Comparison of ENCODE assay signal across 27 cellular contexts in the genomic region with DNA sequence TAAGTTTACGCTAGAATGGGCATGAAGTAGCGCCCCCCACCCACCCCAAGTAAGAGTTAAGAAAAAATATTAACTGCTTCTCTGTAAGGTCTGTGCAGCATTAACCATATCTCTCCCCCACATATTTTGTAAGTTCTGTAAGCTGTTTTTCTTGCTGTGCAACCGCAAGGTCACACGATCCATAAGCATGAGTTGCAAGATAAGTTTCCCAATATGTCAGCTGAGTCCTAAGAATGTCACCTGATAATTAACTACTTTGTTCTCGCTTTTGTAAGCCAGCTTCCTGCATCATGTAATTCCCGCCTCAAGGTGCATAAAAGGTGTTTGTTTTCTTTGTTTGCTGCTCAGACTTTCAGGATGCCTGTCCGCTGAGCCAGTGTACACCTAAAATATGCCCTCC.
DNase-seq lines count a peak whose midpoint lies in the region; ATAC-seq and TF ChIP-seq lines count a peak whose summit lies in the region.
"Had no signal": no experiment of that assay in that cellular context is flagged by ENCODE, and none has a peak within 500 bp of the region (broad histone marks: within the 10 kb centered on the region; RNA-seq: fewer than 3 reads in every experiment).

No MANE protein-coding gene starts in this region.

- no peak overlapping the region for H4K12ac ChIP-seq in trophoblast cell (ENCODE audit: low read depth, low read length)

- H3K36me3 ChIP-seq in trophoblast cell (ENCODE audit: control insufficient read depth in 1 of 2, insufficient read depth in 2 of 2, low read length in 2 of 2) (no peaks in the 10 kb centered on the region), PC-3 (ENCODE audit: low read depth, low read length) (no peaks in the 10 kb centered on the region), MM.1S (replicated peaks; ENCODE audit: insufficient read depth, low read length) (no peaks in the 10 kb centered on the region)
- H3K36me3 ChIP-seq: BE2C, transverse colon had no signal

- H3K79me1 ChIP-seq in trophoblast cell (ENCODE audit: low read length) = no peaks in the 10 kb centered on the region

- intact Hi-C loops in posterior cingulate gyrus (cut with DNase I) (no loop called here), PC-3 (cut with micrococcal nuclease) (no loop called here)

- H3K4me1 ChIP-seq in trophoblast cell (ENCODE audit: control insufficient read depth in 1 of 2, insufficient read depth in 2 of 2, low read length in 2 of 2) (no peaks in the 10 kb centered on the region), PC-3 (ENCODE audit: insufficient read depth, low read length) (no peaks in the 10 kb centered on the region), MM.1S (ENCODE audit: low read length) (no peaks in the 10 kb centered on the region)
- H3K4me1 ChIP-seq: BE2C had no signal

- H3F3A ChIP-seq in PC-3 (ENCODE audit: low read length, unreplicated experiment) = no peaks in the 10 kb centered on the region
- no peaks in the 10 kb centered on the region for H3F3A ChIP-seq in MM.1S (ENCODE audit: insufficient read depth, low read length)

- no peak overlapping the region for H3K14ac ChIP-seq in trophoblast cell (ENCODE audit: low read length)

- H4K8ac ChIP-seq in trophoblast cell (ENCODE audit: low read depth, low read length) = no peak overlapping the region

- H3K27ac ChIP-seq in trophoblast cell (ENCODE audit: low read depth, low read length) (no peak overlapping the region), PC-3 (ENCODE audit: low read length) (no peak overlapping the region), MM.1S (ENCODE audit: low read length) (no peak overlapping the region)
- H3K27ac ChIP-seq: transverse colon had no signal

- no peak overlapping the region for H3K23ac ChIP-seq in trophoblast cell (ENCODE audit: low read length)

- no peak overlapping the region for H2AK5ac ChIP-seq in trophoblast cell (ENCODE audit: low read length)

- DNase-seq in KBM-7 = peak; percentile 50
- DNase-seq in SK-MEL-5 (ENCODE audit: low read depth, low spot score) = peak; percentile 11
- DNase-seq in fibroblast of villous mesenchyme (ENCODE audit: low read depth) = peak; percentile 83
- DNase-seq in trophoblast cell = peak; percentile 48 to 85
- DNase-seq in posterior cingulate gyrus = no peak
- no peak for DNase-seq in PC-3
- no peak for DNase-seq in MM.1S
- DNase-seq: ACHN; activated B cell treated with CpG ODN at 0.5 μM for 24 hours; activated CD4-positive, alpha-beta T cell treated with anti-CD3 and anti-CD28 coated beads, Interleukin-2, amount 50 U/mL, for 1 hour; activated CD8-positive, alpha-beta memory T cell treated with anti-CD3 and anti-CD28 coated beads, Interleukin-2, amount 10 ng/mL, durations not matched to agents 7 days and 5 days; activated naive CD4-positive, alpha-beta T cell; activated T-cell treated with anti-CD3 and anti-CD28 coated beads, Interleukin-2, amount 50 U/mL, for 48 hours; BE2C; CD8-positive, alpha-beta memory T cell; DMS53; head of caudate nucleus; naive B cell; NCI-H1417 treated with DMSO at 0.1 percent for 48 hours; NCI-H446; NCI-H82; nucleus accumbens; SHP77 treated with DMSO at 0.1 percent for 48 hours; T1000; transverse colon had no signal

- in situ Hi-C loops in KBM-7 (cut with MboI; ENCODE audit: low pct_unique_long_range_greater_than_20kb, low sequenced_read_pairs) (no loop called here), SK-MEL-5 (cut with HindIII; ENCODE audit: low pct_unique_long_range_greater_than_20kb, low sequenced_read_pairs) (no loop called here)

- POLR2A ChIA-PET in PC-3 (lab: Charles Lee; ENCODE audit: unreplicated experiment) = no interaction called here

- H3K79me2 ChIP-seq in trophoblast cell (ENCODE audit: control insufficient read depth, insufficient read depth, low read length, poor library complexity) (no peaks in the 10 kb centered on the region), PC-3 (ENCODE audit: low read length) (no peaks in the 10 kb centered on the region), MM.1S (ENCODE audit: low read length) (no peaks in the 10 kb centered on the region)

- CTCF ChIA-PET in PC-3 (lab: Charles Lee) = no interaction called here

- no peak overlapping the region for H3K4me2 ChIP-seq in trophoblast cell (ENCODE audit: low read length)
- no peak overlapping the region for H3K4me2 ChIP-seq in PC-3 (ENCODE audit: low read length)
- H3K4me2 ChIP-seq in MM.1S (ENCODE audit: low read depth, low read length) = no peak overlapping the region

- WGBS in trophoblast cell (ENCODE audit: extremely low coverage, insufficient coverage, insufficient read length) = no CpG with 5 or more reads among the region's 7 CpGs

- no peaks in the 10 kb centered on the region for H3K9me2 ChIP-seq in PC-3 (replicated peaks; ENCODE audit: low read length)
- no peaks in the 10 kb centered on the region for H3K9me2 ChIP-seq in MM.1S (replicated peaks; ENCODE audit: insufficient read depth, low read length)

- H4K91ac ChIP-seq in trophoblast cell (ENCODE audit: low read depth, low read length) = no peak overlapping the region

- no TSS peak for BruUV-seq in PC-3 (replicated peaks; lab: Mats Ljungman, UMichigan)

- no peak overlapping the region for H3K9ac ChIP-seq in trophoblast cell (ENCODE audit: low read length)
- H3K9ac ChIP-seq in PC-3 (ENCODE audit: low read length) = no peak overlapping the region
- no peak overlapping the region for H3K9ac ChIP-seq in MM.1S (ENCODE audit: low read length)

- H2BK12ac ChIP-seq in trophoblast cell (ENCODE audit: low read length) = no peak overlapping the region

- H3K4me3 ChIP-seq in fibroblast of villous mesenchyme (ENCODE audit: low read depth, low read length) = no peak overlapping the region
- H3K4me3 ChIP-seq in trophoblast cell (ENCODE audit: low read depth, low read length) = no peak overlapping the region
- H3K4me3 ChIP-seq in PC-3 (ENCODE audit: low read length) = no peak overlapping the region
- H3K4me3 ChIP-seq in MM.1S (ENCODE audit: low read length) = no peak overlapping the region
- H3K4me3 ChIP-seq: transverse colon had no signal

- H2BK5ac ChIP-seq in trophoblast cell (ENCODE audit: low read depth, low read length, poor library complexity) = no peak overlapping the region

- no peaks in the 10 kb centered on the region for H3K9me3 ChIP-seq in trophoblast cell (ENCODE audit: insufficient read depth, low read depth, low read length)
- H3K9me3 ChIP-seq in PC-3 (ENCODE audit: low read length) = no peaks in the 10 kb centered on the region
- H3K9me3 ChIP-seq in MM.1S (replicated peaks; ENCODE audit: insufficient read depth, low read length) = no peaks in the 10 kb centered on the region
- H3K9me3 ChIP-seq: BE2C, transverse colon had no signal

- H2AFZ ChIP-seq in trophoblast cell (ENCODE audit: insufficient read depth, low read length, poor library complexity) (no peak overlapping the region), PC-3 (ENCODE audit: low read length) (no peak overlapping the region), MM.1S (ENCODE audit: low read length) (no peak overlapping the region)

- H3K18ac ChIP-seq in trophoblast cell (ENCODE audit: low read length) = no peak overlapping the region

- no peak for ATAC-seq in PC-3
- no peak for ATAC-seq in HG03039 (IDR thresholded peaks at IDR 0.05; ENCODE audit: unreplicated experiment)
- ATAC-seq: activated CD8-positive, alpha-beta memory T cell treated with anti-CD3 and anti-CD28 coated beads, Interleukin-2, amount 10 ng/mL, durations not matched to agents 7 days and 5 days; left lobe of liver had no signal

- H3K27me3 ChIP-seq in trophoblast cell (ENCODE audit: insufficient read depth, low read length) (no peaks in the 10 kb centered on the region), PC-3 (ENCODE audit: low read length) (0 out of 2 replicates have a peak, but pooled peaks cover 3% of the 10 kb centered on the region), MM.1S (replicated peaks; ENCODE audit: insufficient read depth, low read length) (no peaks in the 10 kb centered on the region)
- H3K27me3 ChIP-seq: transverse colon had no signal

- H2BK120ac ChIP-seq in trophoblast cell (ENCODE audit: insufficient read depth, low read length, poor library complexity) = no peak overlapping the region

- H4K20me1 ChIP-seq in PC-3 (ENCODE audit: low read length) (no peaks in the 10 kb centered on the region), MM.1S (ENCODE audit: insufficient read depth, low read length) (no peaks in the 10 kb centered on the region)

- TF ChIP-seq CTCF in fibroblast of villous mesenchyme (IDR thresholded peaks at IDR 0.05; ENCODE audit: insufficient read depth, low read depth, low read length) (no peak), PC-3 (conservative IDR thresholded peaks at IDR 0.05; ENCODE audit: low read depth, low read length) (no peak), MM.1S (IDR thresholded peaks at IDR 0.05; ENCODE audit: low read length) (no peak)

- H3K4ac ChIP-seq in trophoblast cell (ENCODE audit: low read depth, low read length) = no peak overlapping the region

Comparison
In these comparisons a context has a peak if more than half of its experiments do, and no peak if none do; other contexts are left out.
1. DNase-seq: peak in KBM-7 (single experiment), SK-MEL-5 (single experiment), fibroblast of villous mesenchyme (single experiment) and trophoblast cell (2 of 2); none in posterior cingulate gyrus (0 of 10), PC-3 (single experiment) and MM.1S (single experiment).